ENCODE assay signal across 35 cellular contexts in the genomic region with DNA sequence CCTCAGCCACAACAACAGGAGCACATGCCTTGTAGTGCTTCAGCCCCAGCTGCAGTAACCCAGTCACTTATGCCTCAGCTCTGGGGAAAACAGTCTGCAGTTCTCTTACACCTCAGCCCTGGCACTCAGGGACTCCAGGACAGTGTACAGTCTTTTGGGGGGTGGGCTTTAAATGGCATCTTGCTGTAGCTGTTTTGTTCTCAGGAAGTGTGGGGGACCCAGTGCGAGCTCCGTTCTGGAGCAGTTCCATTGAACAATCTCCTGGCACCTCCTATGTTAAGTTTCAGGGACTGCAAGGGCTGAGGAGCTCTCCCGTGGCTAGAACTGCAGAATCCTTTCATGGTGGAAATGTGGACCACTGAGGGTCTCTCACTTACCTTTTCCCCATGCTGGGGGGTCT.
"Had no signal": no experiment of that assay in that cellular context is flagged by ENCODE, and none has a peak within 500 bp of the region (broad histone marks: within the 10 kb centered on the region; RNA-seq: fewer than 3 reads in every experiment).

No MANE protein-coding gene starts in this region.

- ATAC-seq: activated CD4-positive, alpha-beta T cell treated with anti-CD3 and anti-CD28 coated beads for 36 hours; activated CD4-positive, CD25-positive, alpha-beta regulatory T cell treated with anti-CD3 and anti-CD28 coated beads, Interleukin-2, amount 50 U/mL, for 24 hours; activated naive CD4-positive, alpha-beta T cell treated with anti-CD3 and anti-CD28 coated beads, Interleukin-2, amount 50 U/mL, for 72 hours; activated T-cell treated with anti-CD3 and anti-CD28 coated beads, Interleukin-2, amount 50 U/mL, for 4 hours; body of pancreas; K562 had no signal

- H3K27ac ChIP-seq: adrenal gland, body of pancreas, breast epithelium, PC-9, RWPE1, WERI-Rb-1 had no signal

- H3K27me3 Mint-ChIP-seq: activated CD4-positive, alpha-beta memory T cell treated with anti-CD3 and anti-CD28 coated beads for 36 hours; activated CD4-positive, alpha-beta T cell treated with anti-CD3 and anti-CD28 coated beads for 36 hours had no signal

- H3K36me3 ChIP-seq: adrenal gland, breast epithelium, WERI-Rb-1 had no signal

- H3K4me3 ChIP-seq: adrenal gland, body of pancreas, breast epithelium, K562, PC-9 had no signal

- H3K4me2 ChIP-seq: PC-9 had no signal

- H3K27me3 ChIP-seq: adrenal gland, body of pancreas, breast epithelium had no signal

- DNase-seq: activated CD4-positive, alpha-beta memory T cell treated with anti-CD3 and anti-CD28 coated beads for 36 hours; activated CD4-positive, alpha-beta T cell treated with anti-CD3 and anti-CD28 coated beads for 36 hours; activated CD4-positive, alpha-beta T cell treated with anti-CD3 and anti-CD28 coated beads, Interleukin-2, amount 50 U/mL, for 1 hour; activated CD8-positive, alpha-beta memory T cell treated with anti-CD3 and anti-CD28 coated beads, Interleukin-2, amount 50 U/mL, for 4 hours; activated gamma-delta T cell treated with Interleukin-2 at 50 U/mL for 16 hours; activated naive CD4-positive, alpha-beta T cell treated with anti-CD3 and anti-CD28 coated beads for 36 hours; activated T-cell treated with anti-CD3 and anti-CD28 coated beads for 4 hours; activated T-cell treated with anti-CD3 and anti-CD28 coated beads, Interleukin-2, amount 50 U/mL, for 4 hours; body of pancreas; NCI-H1092 treated with DMSO at 0.1 percent for 48 hours; NCI-H1417; NCI-H146; NCI-H187; NCI-H2029 treated with DMSO at 0.1 percent for 48 hours; NCI-H2107; NCI-H2171; NCI-H510A; NCI-H526; NCI-H748 treated with DMSO at 0.1 percent for 48 hours; NK-92 treated with Interleukin-12 subunit alpha and Interleukin-12 subunit beta, amount 100 ng/mL, for 24 hours; PC-9; SW 1271; T-helper 1 cell; T-helper 2 cell; T-helper 9 cell; WERI-Rb-1 had no signal

- H3K4me3 Mint-ChIP-seq: activated CD4-positive, alpha-beta memory T cell treated with anti-CD3 and anti-CD28 coated beads for 36 hours; activated CD4-positive, alpha-beta T cell treated with anti-CD3 and anti-CD28 coated beads for 36 hours; activated naive CD4-positive, alpha-beta T cell treated with anti-CD3 and anti-CD28 coated beads for 36 hours; activated T-cell treated with anti-CD3 and anti-CD28 coated beads, Interleukin-2, amount 50 U/mL, for 4 hours; activated T-helper 1 cell treated with anti-CD3 and anti-CD28 coated beads, Interleukin-12 subunit alpha, Interleukin-12 subunit beta, Interleukin-2, Interleukin-4 antibody, amounts not matched to agents 30 ng/mL and 10 ng/mL and 1 ng/mL, durations not matched to agents 14 hours and 24 hours and 36 hours had no signal

- H3K4me1 ChIP-seq: adrenal gland, body of pancreas, breast epithelium had no signal

- H3K27ac Mint-ChIP-seq: activated CD4-positive, alpha-beta memory T cell treated with anti-CD3 and anti-CD28 coated beads for 36 hours; activated CD4-positive, alpha-beta T cell treated with anti-CD3 and anti-CD28 coated beads for 36 hours; activated naive CD4-positive, alpha-beta T cell treated with anti-CD3 and anti-CD28 coated beads for 36 hours; activated naive CD4-positive, alpha-beta T cell treated with anti-CD3 and anti-CD28 coated beads, Interleukin-2, amount 50 U/mL, for 72 hours; activated T-helper 1 cell treated with anti-CD3 and anti-CD28 coated beads, Interleukin-12 subunit alpha, Interleukin-12 subunit beta, Interleukin-2, Interleukin-4 antibody, amounts not matched to agents 30 ng/mL and 10 ng/mL and 1 ng/mL, durations not matched to agents 14 hours and 24 hours and 36 hours had no signal

- H2AFZ ChIP-seq: PC-9 had no signal

- FAIRE-seq: astrocyte, K562, RCC 7860 had no signal
